21 cellular contexts compared by ENCODE assay signal in the genomic region with DNA sequence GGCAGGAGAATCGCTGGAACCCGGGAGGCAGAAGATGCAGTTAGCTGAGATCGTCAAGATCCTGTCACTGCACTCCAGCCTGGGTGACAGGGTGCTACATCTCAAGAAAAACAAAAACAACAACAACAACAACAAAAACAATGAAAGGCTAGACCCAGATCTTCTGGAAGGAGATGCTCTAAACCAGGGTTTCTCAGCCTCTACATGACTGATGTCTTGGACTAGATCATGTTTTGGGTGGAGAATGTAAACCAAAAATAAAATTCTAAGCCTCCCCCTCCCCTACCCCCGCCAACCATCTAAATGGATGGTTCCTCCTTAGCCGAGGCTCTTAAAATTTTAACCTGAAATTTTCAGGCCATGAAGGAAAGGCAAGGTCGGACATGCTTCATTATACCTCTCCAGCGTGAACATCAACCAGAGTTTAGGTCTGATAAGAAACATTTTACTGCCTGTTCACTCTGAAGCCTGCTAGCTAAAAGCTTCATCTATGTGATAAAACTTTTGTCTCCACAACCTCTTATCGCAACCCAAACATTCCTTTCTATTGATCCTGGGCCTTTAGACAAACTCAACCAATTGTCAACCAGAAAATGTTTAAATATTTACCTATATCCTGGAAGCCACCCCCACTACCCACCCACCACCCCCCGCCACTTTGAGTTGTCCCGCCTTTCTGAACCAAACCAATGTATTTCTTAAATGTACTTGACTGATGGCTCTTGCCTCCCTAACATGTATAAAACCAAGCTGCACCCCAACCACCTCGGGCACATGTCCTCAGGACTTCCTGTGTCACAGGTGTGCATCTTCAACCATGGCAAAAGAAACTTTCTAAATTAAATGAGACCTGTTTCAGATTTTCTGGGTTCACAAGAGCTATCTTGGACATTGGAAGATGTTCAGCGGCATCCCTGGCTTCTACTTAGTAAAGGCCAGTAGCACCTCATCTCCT. TPM values are rescaled to one million over a fixed set of nuclear protein-coding genes. Genes with fewer than 3 reads are reported as not detected.
DNase-seq lines count a peak whose midpoint lies in the region; ATAC-seq and TF ChIP-seq lines count a peak whose summit lies in the region.
"Had no signal": no experiment of that assay in that cellular context is flagged by ENCODE, and none has a peak within 500 bp of the region (broad histone marks: within the 10 kb centered on the region; RNA-seq: fewer than 3 reads in every experiment).

No MANE protein-coding gene starts in this region.

- H3K9me3 Mint-ChIP-seq in activated naive CD4-positive, alpha-beta T cell treated with anti-CD3 and anti-CD28 coated beads, Interleukin-2, amount 10 ng/mL, durations not matched to agents 7 days and 5 days, result no peaks in the 10 kb centered on the region
- no peaks in the 10 kb centered on the region for H3K9me3 Mint-ChIP-seq in activated naive CD4-positive, alpha-beta T cell treated with anti-CD3 and anti-CD28 coated beads, Interleukin-2, amount 50 U/mL, for 72 hours
- H3K9me3 Mint-ChIP-seq in effector memory CD8-positive, alpha-beta T cell, result no peaks in the 10 kb centered on the region
- H3K9me3 Mint-ChIP-seq in progenitor cell of endocrine pancreas (ENCODE audit: low read depth), result no peaks in the 10 kb centered on the region
- H3K9me3 Mint-ChIP-seq: stimulated activated naive CD8-positive, alpha-beta T cell treated with anti-CD3 and anti-CD28 coated beads, Interleukin-15, amount 100 ng/mL, for 72 hours had no signal

- no peak for TF ChIP-seq EP300 in suprapubic skin (IDR thresholded peaks at IDR 0.05)

- no peak overlapping the region for H3K27ac ChIP-seq in suprapubic skin
- H3K27ac ChIP-seq: ovary had no signal

- peaks cover 60% of the 10 kb centered on the region for H3K4me1 ChIP-seq in suprapubic skin

- no peak for TF ChIP-seq POLR2A in suprapubic skin (IDR thresholded peaks at IDR 0.05)

- no peak overlapping the region for H3K4me3 Mint-ChIP-seq in activated naive CD4-positive, alpha-beta T cell treated with anti-CD3 and anti-CD28 coated beads, Interleukin-2, amount 10 ng/mL, durations not matched to agents 7 days and 5 days
- H3K4me3 Mint-ChIP-seq in effector memory CD8-positive, alpha-beta T cell, result peak overlapping the region in 1 of 2 donors; percentile 75
- no peak overlapping the region for H3K4me3 Mint-ChIP-seq in progenitor cell of endocrine pancreas (ENCODE audit: low read depth)

- no peaks in the 10 kb centered on the region for H3K9me3 ChIP-seq in suprapubic skin
- H3K9me3 ChIP-seq: ovary, upper lobe of left lung had no signal

- ATAC-seq in activated naive CD4-positive, alpha-beta T cell treated with anti-CD3 and anti-CD28 coated beads, Interleukin-2, amount 50 U/mL, for 72 hours, result no peak
- no peak for ATAC-seq in effector memory CD8-positive, alpha-beta T cell (replicated peaks)
- ATAC-seq: right cardiac atrium; stimulated activated naive CD8-positive, alpha-beta T cell treated with anti-CD3 and anti-CD28 coated beads, Interleukin-15, amount 100 ng/mL, for 72 hours had no signal

- peaks cover 48% of the 10 kb centered on the region for H3K4me1 Mint-ChIP-seq in activated naive CD4-positive, alpha-beta T cell treated with anti-CD3 and anti-CD28 coated beads, Interleukin-2, amount 10 ng/mL, durations not matched to agents 7 days and 5 days
- peaks cover 36 to 38% of the 10 kb centered on the region in 2 donors for H3K4me1 Mint-ChIP-seq in effector memory CD8-positive, alpha-beta T cell (ENCODE audit: low read depth in 2 of 2)
- peaks cover 40% of the 10 kb centered on the region for H3K4me1 Mint-ChIP-seq in progenitor cell of endocrine pancreas (ENCODE audit: low read depth)

- H3K4me3 ChIP-seq in suprapubic skin (no peak overlapping the region), foreskin fibroblast (ENCODE audit: low read depth in 1 of 2, low read length in 2 of 2) (no peak overlapping the region)
- H3K4me3 ChIP-seq: lung, ovary, upper lobe of left lung had no signal

- peak overlapping the region; percentile 60 for H3K27ac Mint-ChIP-seq in activated naive CD4-positive, alpha-beta T cell treated with anti-CD3 and anti-CD28 coated beads, Interleukin-2, amount 10 ng/mL, durations not matched to agents 7 days and 5 days
- no peak overlapping the region for H3K27ac Mint-ChIP-seq in activated naive CD4-positive, alpha-beta T cell treated with anti-CD3 and anti-CD28 coated beads, Interleukin-2, amount 50 U/mL, for 72 hours
- peak overlapping the region; percentile 71 to 93 for H3K27ac Mint-ChIP-seq in effector memory CD8-positive, alpha-beta T cell
- peak overlapping the region; percentile 78 for H3K27ac Mint-ChIP-seq in progenitor cell of endocrine pancreas
- H3K27ac Mint-ChIP-seq: stimulated activated naive CD8-positive, alpha-beta T cell treated with anti-CD3 and anti-CD28 coated beads, Interleukin-15, amount 100 ng/mL, for 72 hours had no signal

- peaks cover 29% of the 10 kb centered on the region for H3K27me3 Mint-ChIP-seq in activated naive CD4-positive, alpha-beta T cell treated with anti-CD3 and anti-CD28 coated beads, Interleukin-2, amount 10 ng/mL, durations not matched to agents 7 days and 5 days
- no peaks in the 10 kb centered on the region for H3K27me3 Mint-ChIP-seq in effector memory CD8-positive, alpha-beta T cell
- peaks cover 88% of the 10 kb centered on the region for H3K27me3 Mint-ChIP-seq in progenitor cell of endocrine pancreas
- H3K27me3 Mint-ChIP-seq: stimulated activated naive CD8-positive, alpha-beta T cell treated with anti-CD3 and anti-CD28 coated beads, Interleukin-15, amount 100 ng/mL, for 72 hours had no signal

- TF ChIP-seq CTCF in progenitor cell of endocrine pancreas (IDR thresholded peaks at IDR 0.05; ENCODE audit: unreplicated experiment) (no peak), suprapubic skin (IDR thresholded peaks at IDR 0.05) (no peak), foreskin fibroblast (IDR thresholded peaks at IDR 0.05; ENCODE audit: low read depth, low read length) (no peak)

- H3K27me3 ChIP-seq in suprapubic skin, result no peaks in the 10 kb centered on the region
- H3K27me3 ChIP-seq: ovary, upper lobe of left lung had no signal

- 91% methylated on average over 12 of the region's 12 CpGs for WGBS in suprapubic skin

- no peaks in the 10 kb centered on the region for H3K36me3 ChIP-seq in suprapubic skin
- H3K36me3 ChIP-seq: ovary, upper lobe of left lung had no signal

- DNase-seq in activated naive CD4-positive, alpha-beta T cell treated with anti-CD3 and anti-CD28 coated beads, Interleukin-2, amount 10 ng/mL, durations not matched to agents 7 days and 5 days, result no peak
- DNase-seq in activated naive CD4-positive, alpha-beta T cell treated with anti-CD3 and anti-CD28 coated beads, Interleukin-2, amount 50 U/mL, for 72 hours (ENCODE audit: low spot score in 2 of 2), result no peak
- peak; percentile 81 for DNase-seq in NCI-H146 treated with DMSO at 0.1 percent for 48 hours (lab: John Stamatoyannopoulos, UW; ENCODE audit: unreplicated experiment)
- DNase-seq in effector memory CD8-positive, alpha-beta T cell, result no peak
- no peak for DNase-seq in progenitor cell of endocrine pancreas (ENCODE audit: low spot score, unreplicated experiment)
- DNase-seq in suprapubic skin (ENCODE audit: low spot score in 2 of 2), result no peak
- DNase-seq in foreskin fibroblast, result no peak
- no peak for DNase-seq in NCI-H2171 (lab: John Stamatoyannopoulos, UW)
- DNase-seq: activated CD4-positive, CD25-positive, alpha-beta regulatory T cell; activated naive CD4-positive, alpha-beta T cell treated with anti-CD3 and anti-CD28 coated beads, Interleukin-2, amount 50 U/mL, for 16 hours; activated T-cell treated with anti-CD3 and anti-CD28 coated beads, Interleukin-2, amount 50 U/mL, for 1 hour; NCI-H1417; NCI-H2107; NCI-H524; ovary; right cardiac atrium; stimulated activated naive CD8-positive, alpha-beta T cell treated with anti-CD3 and anti-CD28 coated beads, Interleukin-15, amount 100 ng/mL, for 72 hours; upper lobe of left lung had no signal

- CTCF ChIA-PET in activated naive CD4-positive, alpha-beta T cell treated with anti-CD3 and anti-CD28 coated beads, Interleukin-2, amount 10 ng/mL, durations not matched to agents 7 days and 5 days (lab: Charles Lee), result interaction anchor here (0.6 to 4.0 kb wide), 4 partner anchors 12 to 649 kb away, joined by 3 to 71 read pairs (median 7); no protein-coding TSS in a partner anchor

- peaks cover 19% of the 10 kb centered on the region for H3K36me3 Mint-ChIP-seq in activated naive CD4-positive, alpha-beta T cell treated with anti-CD3 and anti-CD28 coated beads, Interleukin-2, amount 10 ng/mL, durations not matched to agents 7 days and 5 days
- no peaks in the 10 kb centered on the region for H3K36me3 Mint-ChIP-seq in activated naive CD4-positive, alpha-beta T cell treated with anti-CD3 and anti-CD28 coated beads, Interleukin-2, amount 50 U/mL, for 72 hours
- H3K36me3 Mint-ChIP-seq in effector memory CD8-positive, alpha-beta T cell (ENCODE audit: insufficient read depth), result peaks cover 8% of the 10 kb centered on the region
- no peaks in the 10 kb centered on the region for H3K36me3 Mint-ChIP-seq in progenitor cell of endocrine pancreas (ENCODE audit: insufficient read depth)

RNA-seq across cellular contexts. Expression of gene CAPN2, which starts 1.9 kb away (rescaled TPM):
- total RNA-seq in activated naive CD4-positive, alpha-beta T cell treated with anti-CD3 and anti-CD28 coated beads, Interleukin-2, amount 50 U/mL, for 72 hours, result 10 to 100 TPM in 1 of 2 donors, 1 to 10 TPM in 1; 7.0 to 36.8 TPM
- total RNA-seq in progenitor cell of endocrine pancreas (20.3 and 33.8 TPM in 2 replicates), suprapubic skin (10 to 100 TPM; 33.6 to 87.6 (median 44.0) TPM)

RNA-seq across cellular contexts. Expression of gene CAPN8, which starts 45.0 kb away (rescaled TPM):
- total RNA-seq in activated naive CD4-positive, alpha-beta T cell treated with anti-CD3 and anti-CD28 coated beads, Interleukin-2, amount 50 U/mL, for 72 hours, result not detected
- 1.3 and 2.2 TPM in 2 replicates for total RNA-seq in progenitor cell of endocrine pancreas
- total RNA-seq in suprapubic skin, result 1 to 10 TPM; 1.5 to 3.9 (median 2.7) TPM
- total RNA-seq: A673, frontal cortex, right cardiac atrium had no signal

Comparison
In these comparisons a context has a peak if more than half of its experiments do, and no peak if none do; other contexts are left out.
1. H3K27ac Mint-ChIP-seq: peak in activated naive CD4-positive, alpha-beta T cell treated with anti-CD3 and anti-CD28 coated beads, Interleukin-2, amount 10 ng/mL, durations not matched to agents 7 days and 5 days (single experiment), effector memory CD8-positive, alpha-beta T cell (2 of 2) and progenitor cell of endocrine pancreas (single experiment); none in activated naive CD4-positive, alpha-beta T cell treated with anti-CD3 and anti-CD28 coated beads, Interleukin-2, amount 50 U/mL, for 72 hours (0 of 2).